8 cellular contexts compared by ENCODE assay signal in genomic region chr1:52551476-52552235, GRCh38. TPM values are rescaled to one million over a fixed set of nuclear protein-coding genes. Genes with fewer than 3 reads are reported as not detected.
DNase-seq lines count a peak whose midpoint lies in the region; ATAC-seq and TF ChIP-seq lines count a peak whose summit lies in the region.

No MANE protein-coding gene starts in this region.

- TF ChIP-seq CTCF in epithelial cell of esophagus (IDR thresholded peaks at IDR 0.05; ENCODE audit: insufficient read depth, low read depth, low read length, missing control alignments) = no peak
- no peak for TF ChIP-seq CTCF in neural cell (IDR thresholded peaks at IDR 0.05; ENCODE audit: poor library complexity, severe bottlenecking)

- TF ChIP-seq RAD21 in neural cell (conservative IDR thresholded peaks at IDR 0.05) = no peak

- peak overlapping the region; percentile 51 for H2AFZ ChIP-seq in neural cell (ENCODE audit: low read depth, low read length)

- TF ChIP-seq EP300 in neural cell (conservative IDR thresholded peaks at IDR 0.05; ENCODE audit: poor library complexity, severe bottlenecking) = no peak

- H3K36me3 ChIP-seq in neural cell (ENCODE audit: insufficient read depth, low read length) = no peaks in the 10 kb centered on the region

- DNase-seq in COLO668 (lab: John Stamatoyannopoulos, UW; ENCODE audit: unreplicated experiment) (peak; percentile 29), LHCN-M2 (ENCODE audit: low read depth) (peak; percentile 21), epithelial cell of esophagus (ENCODE audit: low read depth) (peak; percentile 66), COLO829 (ENCODE audit: low spot score) (no peak), H4 (ENCODE audit: low spot score) (no peak)
- DNase-seq in activated CD4-positive, alpha-beta T cell treated with anti-CD3 and anti-CD28 coated beads for 4 hours = peak; percentile 8 to 36

- peak overlapping the region; percentile 80 for H3K4me2 ChIP-seq in neural cell (ENCODE audit: low read length)

- H4K20me1 ChIP-seq in neural cell (ENCODE audit: insufficient read depth) = peaks cover 6% of the 10 kb centered on the region

- no peaks in the 10 kb centered on the region for H3K9me2 ChIP-seq in neural cell (ENCODE audit: insufficient read depth, low read length)

- H3K9me3 ChIP-seq in neural cell (ENCODE audit: low read length) = no peaks in the 10 kb centered on the region

- no peaks in the 10 kb centered on the region for H3K27me3 ChIP-seq in neural cell (ENCODE audit: insufficient read depth, low read depth, low read length)

- H3K79me2 ChIP-seq in neural cell (replicated peaks; ENCODE audit: insufficient read depth, low read length) = peaks cover 68% of the 10 kb centered on the region

- peak overlapping the region; percentile 99 for H3K9ac ChIP-seq in neural cell (ENCODE audit: low read length)

- H3F3A ChIP-seq in neural cell (ENCODE audit: insufficient read depth, low read length, poor library complexity, severe bottlenecking) = no peaks in the 10 kb centered on the region

- peak overlapping the region; percentile 100 for H3K27ac ChIP-seq in neural cell (ENCODE audit: low read length)

- ATAC-seq in GM18870 (IDR thresholded peaks at IDR 0.05; ENCODE audit: unreplicated experiment) = no peak

- peak overlapping the region; percentile 77 for H3K4me3 ChIP-seq in epithelial cell of esophagus (ENCODE audit: low read length)
- H3K4me3 ChIP-seq in neural cell (ENCODE audit: low read length) = peak overlapping the region; percentile 90

TF ChIP-seq in neural cell, 6 proteins besides CTCF, POLR2A, EP300 and RAD21:
- TF ChIP-seq POLR2AphosphoS5 (IDR thresholded peaks at IDR 0.05) = peak; percentile 17
- TF ChIP-seq SMC3 (conservative IDR thresholded peaks at IDR 0.05; ENCODE audit: poor library complexity) = peak; percentile 23
- no peak for TF ChIP-seq EZH2 (IDR thresholded peaks at IDR 0.05; ENCODE audit: borderline replicate concordance, insufficient read depth, low read length, poor library complexity, severe bottlenecking)

RNA-seq across cellular contexts. Expression of gene TUT4, which starts 1.2 kb away (rescaled TPM):
- 23.1 and 28.4 TPM in 2 replicates for total RNA-seq in LHCN-M2 (2014; rRNA removed)
- polyA plus RNA-seq in LHCN-M2 (2012) = 10.2 TPM
- polyA plus RNA-seq in neural cell = 84.1 and 96.3 TPM in 2 replicates
- 182 and 223 TPM in 2 replicates for polyA minus RNA-seq in neural cell
- 16.4 and 25.3 TPM in 2 replicates for total RNA-seq in H4 (2014; rRNA removed; shearing (Covaris generic))

RNA-seq across cellular contexts. Expression of gene GPX7, which starts 50.5 kb away (rescaled TPM):
- 32.4 and 36.3 TPM in 2 replicates for total RNA-seq in LHCN-M2 (2014; rRNA removed)
- 31.5 TPM for polyA plus RNA-seq in LHCN-M2 (2012)
- 1.3 and 1.8 TPM in 2 replicates for polyA plus RNA-seq in neural cell
- polyA minus RNA-seq in neural cell = 0.81 and 1.5 TPM in 2 replicates
- 0.14 TPM in 1 of 2 replicates, not detected in the other for total RNA-seq in H4 (2014; rRNA removed; shearing (Covaris generic))

Comparison
In these comparisons a context has a peak if more than half of its experiments do, and no peak if none do; other contexts are left out.
1. DNase-seq: peak in COLO668 (single experiment), LHCN-M2 (single experiment), activated CD4-positive, alpha-beta T cell treated with anti-CD3 and anti-CD28 coated beads for 4 hours (2 of 2) and epithelial cell of esophagus (single experiment); none in COLO829 (single experiment) and H4 (single experiment).
2. RNA of gene GPX7, which starts 50.5 kb away (total RNA-seq): 32.4 to 36.3 TPM in LHCN-M2; 0.14 TPM in H4; every median in the first group is over 10 times any median in the second.